4 cellular contexts compared by ENCODE assay signal in genomic region chr3:40258064-40258463, GRCh38.
"Had no signal": no experiment of that assay in that cellular context is flagged by ENCODE, and none has a peak within 500 bp of the region (broad histone marks: within the 10 kb centered on the region; RNA-seq: fewer than 3 reads in every experiment).

No MANE protein-coding gene starts in this region.

- H3K4me3 Mint-ChIP-seq: H9 had no signal

- FAIRE-seq: HTR-8/SVneo had no signal

- H3K4me3 ChIP-seq: GM23248 had no signal

- H3K27ac ChIP-seq: GM23248 had no signal

- DNase-seq: GOT3, H9 had no signal

- H3K9me3 Mint-ChIP-seq: H9 had no signal

- H2AFZ ChIP-seq: GM23248 had no signal

- H3K9ac ChIP-seq: GM23248 had no signal
